Comparison of ENCODE assay signal across 14 cellular contexts in the genomic region with DNA sequence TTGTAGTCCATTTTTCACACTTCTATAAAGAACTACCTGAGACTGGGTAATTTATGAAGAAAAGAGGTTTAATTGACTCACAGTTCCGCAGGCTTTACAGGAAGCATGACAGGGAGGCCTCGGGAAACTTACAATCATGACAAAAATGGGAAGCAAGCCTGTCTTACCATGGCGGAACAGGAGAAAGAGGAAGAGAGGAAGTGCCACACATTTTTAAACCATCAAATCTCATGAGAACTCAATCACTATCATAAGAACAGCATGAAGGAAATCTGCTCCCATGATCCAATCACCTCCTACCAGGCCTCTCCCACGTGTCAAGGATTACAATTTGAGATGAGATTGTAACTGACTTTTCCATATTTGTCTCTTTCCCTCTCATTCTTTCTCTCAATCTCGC. TPM values are rescaled to one million over a fixed set of nuclear protein-coding genes. Genes with fewer than 3 reads are reported as not detected.
DNase-seq lines count a peak whose midpoint lies in the region; ATAC-seq, FAIRE-seq and TF ChIP-seq lines count a peak whose summit lies in the region.
"Had no signal": no experiment of that assay in that cellular context is flagged by ENCODE, and none has a peak within 500 bp of the region (broad histone marks: within the 10 kb centered on the region; RNA-seq: fewer than 3 reads in every experiment).

No MANE protein-coding gene starts in this region.

- no peak for TF ChIP-seq RAD21 in H1 (IDR thresholded peaks at IDR 0.05 in 1 of 2, conservative IDR thresholded peaks at IDR 0.05 in 1 of 2; ENCODE audit: low read depth in 2 of 2, low read length in 2 of 2)

- H3K23ac ChIP-seq in H1 (ENCODE audit: insufficient read length) = no peak overlapping the region

- H3K56ac ChIP-seq in H1 (replicated peaks; ENCODE audit: insufficient read length, low read depth, low read length) = no peak overlapping the region

- TF ChIP-seq POLR2A in H1 (IDR thresholded peaks at IDR 0.05; ENCODE audit: control extremely low read depth in 1 of 2, low read depth in 2 of 2, low read length in 2 of 2) = no peak

- H3K4ac ChIP-seq in H1 (replicated peaks; ENCODE audit: insufficient read length, low read depth, low read length) = no peak overlapping the region

- no peaks in the 10 kb centered on the region for H3K36me3 ChIP-seq in Karpas-422 (ENCODE audit: insufficient read depth, low read length)
- no peaks in the 10 kb centered on the region for H3K36me3 ChIP-seq in H1 (ENCODE audit: control insufficient read depth in 2 of 4, insufficient read depth in 4 of 4, low read length in 3 of 4)

- no peak overlapping the region for H4K8ac ChIP-seq in H1 (ENCODE audit: extremely low read depth, insufficient read depth, low read length)

- H3K27ac Mint-ChIP-seq in HFFc6 = no peak overlapping the region
- H3K27ac Mint-ChIP-seq: CD4-positive, CD25-positive, alpha-beta regulatory T cell had no signal

- no peaks in the 10 kb centered on the region for H3K9me2 ChIP-seq in Karpas-422 (replicated peaks; ENCODE audit: insufficient read depth, low read length)

- H4K20me1 ChIP-seq in Karpas-422 (ENCODE audit: insufficient read depth, low read depth, low read length) (no peaks in the 10 kb centered on the region), H1 (replicated peaks in 1 of 2; ENCODE audit: control insufficient read depth in 1 of 2, insufficient read depth in 2 of 2, low read length in 2 of 2) (no peaks in the 10 kb centered on the region)

- H3K9me3 ChIP-seq in Karpas-422 (ENCODE audit: low read length) (no peaks in the 10 kb centered on the region), H1 (ENCODE audit: insufficient read depth in 2 of 2, low read depth in 1 of 2, low read length in 1 of 2) (no peaks in the 10 kb centered on the region)
- H3K9me3 ChIP-seq: A549 had no signal

- H3K79me2 ChIP-seq in Karpas-422 (ENCODE audit: low read length) (peaks cover 4% of the 10 kb centered on the region; the same call in 1 of the 2 replicates), H1 (ENCODE audit: control insufficient read depth in 1 of 2, insufficient read depth in 2 of 2, low read length in 2 of 2) (no peaks in the 10 kb centered on the region)

- H3K23me2 ChIP-seq in H1 (ENCODE audit: low read depth, low read length) = no peaks in the 10 kb centered on the region

- no peaks in the 10 kb centered on the region for H3K36me3 Mint-ChIP-seq in HFFc6 (ENCODE audit: low read depth)
- H3K36me3 Mint-ChIP-seq: CD4-positive, CD25-positive, alpha-beta regulatory T cell had no signal

- H3K27me3 Mint-ChIP-seq in HFFc6 (ENCODE audit: insufficient read depth) = no peaks in the 10 kb centered on the region; the same call in 1 of the 2 replicates

- no peak overlapping the region for H2AK5ac ChIP-seq in H1 (ENCODE audit: low read depth, low read length)

- H2BK20ac ChIP-seq in H1 (ENCODE audit: low read length) = no peak overlapping the region

- H2BK5ac ChIP-seq in H1 (ENCODE audit: low read depth, low read length) = no peak overlapping the region

- H3K18ac ChIP-seq in H1 (ENCODE audit: extremely low read depth, low read length) = no peak overlapping the region

- no peak overlapping the region for H4K5ac ChIP-seq in H1 (ENCODE audit: insufficient read length, low read depth, low read length)

- no peak overlapping the region for H2BK12ac ChIP-seq in H1 (ENCODE audit: low read depth, low read length)

- WGBS in H1 (ENCODE audit: extremely low coverage in 1 of 2, insufficient coverage in 1 of 2, insufficient read length in 1 of 2, insufficient replicate concordance in 2 of 2, low coverage in 1 of 2, low lambda C conversion rate in 2 of 2, missing lambda C conversion rate in 1 of 2), 2 experiments = 81% methylated on average over 5 of the region's 5 CpGs; no CpG with 5 or more reads in 1 of the 2 experiments

- no peak for ATAC-seq in HG03097 (IDR thresholded peaks at IDR 0.05; ENCODE audit: low FRiP score, unreplicated experiment)
- ATAC-seq: A549 had no signal

- POLR2A ChIA-PET in H1 (lab: Charles Lee; ENCODE audit: partially characterized antibody) = no interaction called here

- no peak overlapping the region for H3K4me3 Mint-ChIP-seq in HFFc6
- H3K4me3 Mint-ChIP-seq: CD4-positive, CD25-positive, alpha-beta regulatory T cell had no signal

- DNase-seq in CD1c-positive myeloid dendritic cell (ENCODE audit: extremely low spot score) (peak; percentile 61), Karpas-422 (no peak), OCI-M1 (lab: John Stamatoyannopoulos, UW) (peak; percentile 5), H1 (ENCODE audit: low read depth in 1 of 2, low spot score in 2 of 2) (no peak), HFFc6 (no peak), retina (no peak), SW480 (ENCODE audit: low spot score) (no peak)
- DNase-seq: CD4-positive, CD25-positive, alpha-beta regulatory T cell; DMS53; HCEC 1CT; IMR-90 had no signal

- no peaks in the 10 kb centered on the region for H3K9me3 Mint-ChIP-seq in HFFc6

- no peaks in the 10 kb centered on the region for H3K4me1 Mint-ChIP-seq in HFFc6 (ENCODE audit: low read depth)
- H3K4me1 Mint-ChIP-seq: CD4-positive, CD25-positive, alpha-beta regulatory T cell had no signal

- no peak overlapping the region for H2BK15ac ChIP-seq in H1 (ENCODE audit: low read length)

- H3K4me3 ChIP-seq in Karpas-422 (ENCODE audit: low read length) (no peak overlapping the region), H1 (ENCODE audit: extremely low read depth in 1 of 4, insufficient read depth in 2 of 4, low read depth in 3 of 4, low read length in 4 of 4) (no peak overlapping the region)
- H3K4me3 ChIP-seq: A549 had no signal

- no peak overlapping the region for H3K14ac ChIP-seq in H1 (ENCODE audit: insufficient read length)

- H4K91ac ChIP-seq in H1 (replicated peaks; ENCODE audit: insufficient read length, low read length) = no peak overlapping the region

- H3K79me1 ChIP-seq in H1 (ENCODE audit: low read depth, low read length) = no peaks in the 10 kb centered on the region

- H2BK120ac ChIP-seq in H1 (replicated peaks; ENCODE audit: low read depth, low read length) = no peak overlapping the region

- peaks cover 19% of the 10 kb centered on the region for H3K4me1 ChIP-seq in Karpas-422 (ENCODE audit: low read length)
- peaks cover 0 to 1% (median 0%) of the 10 kb centered on the region in 4 experiments; a peak in 1 of 7 replicates for H3K4me1 ChIP-seq in H1 (replicated peaks in 1 of 4; ENCODE audit: control insufficient read depth in 3 of 4, insufficient read depth in 4 of 4, low read length in 3 of 4)
- H3K4me1 ChIP-seq: A549 had no signal

- FAIRE-seq in H1 (lab: Jason Lieb, UNC) = no peak
- FAIRE-seq: A549 had no signal

- TF ChIP-seq CTCF in H1 (IDR thresholded peaks at IDR 0.05; ENCODE audit: control extremely low read depth in 1 of 3, insufficient read depth in 1 of 3, low read depth in 1 of 3, low read length in 3 of 3) (no peak), HFFc6 (IDR thresholded peaks at IDR 0.05) (no peak)

- H3K27me3 ChIP-seq in Karpas-422 (ENCODE audit: low read length) (no peaks in the 10 kb centered on the region), H1 (replicated peaks in 1 of 4; ENCODE audit: control insufficient read depth in 3 of 4, extremely low read depth in 1 of 4, insufficient read depth in 3 of 4, low read length in 3 of 4) (no peaks in the 10 kb centered on the region)

- no peak overlapping the region for H3K27ac ChIP-seq in Karpas-422 (ENCODE audit: low read length)
- H3K27ac ChIP-seq in H1 (ENCODE audit: low read depth, low read length) = no peak overlapping the region
- H3K27ac ChIP-seq: A549, KMS-11 had no signal

- CTCF ChIA-PET in H1 (lab: Charles Lee; ENCODE audit: partially characterized antibody) = no interaction called here

- no peak overlapping the region for H3K4me2 ChIP-seq in Karpas-422 (ENCODE audit: low read depth, low read length, poor library complexity, severe bottlenecking)
- no peak overlapping the region for H3K4me2 ChIP-seq in H1 (ENCODE audit: insufficient read depth in 1 of 2, low read depth in 2 of 2, low read length in 2 of 2)
- H3K4me2 ChIP-seq: A549, KMS-11 had no signal

- TF ChIP-seq EP300 in H1 (IDR thresholded peaks at IDR 0.05; ENCODE audit: borderline replicate concordance in 1 of 2, low read depth in 2 of 2, low read length in 2 of 2) = no peak

- H2AFZ ChIP-seq in Karpas-422 (ENCODE audit: low read length) (0 out of 2 replicates have a peak overlapping the region, but pooled peaks have one; percentile 13), H1 (ENCODE audit: low read length) (0 out of 2 replicates have a peak overlapping the region, but pooled peaks have one; percentile 27)

- H3K9ac ChIP-seq in Karpas-422 (ENCODE audit: low read length) = no peak overlapping the region
- H3K9ac ChIP-seq in H1 (replicated peaks in 1 of 4; ENCODE audit: extremely low read depth in 1 of 4, low read depth in 3 of 4, low read length in 3 of 4) = no peak overlapping the region
- H3K9ac ChIP-seq: KMS-11 had no signal

RNA-seq across cellular contexts. Expression of gene PNPLA8, which starts 9.3 kb away (rescaled TPM):
- total RNA-seq in Karpas-422 (2014; rRNA removed; shearing (Covaris generic); ENCODE audit: low replicate concordance) = 33.0 and 41.0 TPM in 2 replicates
- 11.2 and 12.6 TPM in 2 replicates for total RNA-seq in H1 (2021; fragmentation: NEBNext Ultra II Directional; extraction: Animal tissue kit (Norgen Biotek cat#: 25700))
- 2.1 and 3.8 TPM in 2 replicates for polyA plus RNA-seq in H1 (2011; rRNA removed)
- 5.6 TPM for polyA plus RNA-seq in H1 (2011; cell fraction: cytosol; rRNA removed)
- 1.8 TPM for polyA plus RNA-seq in H1 (2011; cell fraction: nucleus; rRNA removed)
- 5.0 to 12.7 TPM (median 7.1 TPM) in 4 replicates for polyA plus RNA-seq in H1 (2012, experiment 1 of 2)
- 0.63 TPM for polyA plus RNA-seq in H1 (2012, experiment 2 of 2)
- 7.3 TPM for polyA plus RNA-seq in H1 (2013, experiment 1 of 2)
- polyA plus RNA-seq in H1 (2013, experiment 2 of 2) = 7.9 TPM
- 7.9 TPM in 2 replicates for polyA minus RNA-seq in H1 (2011; rRNA and poly(A)+ RNA removed)
- polyA minus RNA-seq in H1 (2011; cell fraction: cytosol; rRNA and poly(A)+ RNA removed) = 23.4 TPM
- polyA minus RNA-seq in H1 (2011; cell fraction: nucleus; rRNA and poly(A)+ RNA removed) = 9.5 TPM
- total RNA-seq in HFFc6 (2021; fragmentation: NEBNext Ultra II Directional; extraction: Animal tissue kit (Norgen Biotek cat#: 25700)) = 10 to 100 TPM; 16.2 to 18.7 (median 17.8) TPM

RNA-seq across cellular contexts. Expression of gene THAP5, which starts 34.2 kb away (rescaled TPM):
- total RNA-seq in Karpas-422 (2014; rRNA removed; shearing (Covaris generic); ENCODE audit: low replicate concordance) = 25.9 and 34.3 TPM in 2 replicates
- total RNA-seq in H1 (2021; fragmentation: NEBNext Ultra II Directional; extraction: Animal tissue kit (Norgen Biotek cat#: 25700)) = 24.2 and 25.9 TPM in 2 replicates
- 3.9 TPM in 2 replicates for polyA plus RNA-seq in H1 (2011; rRNA removed)
- polyA plus RNA-seq in H1 (2011; cell fraction: cytosol; rRNA removed) = 5.4 TPM
- polyA plus RNA-seq in H1 (2011; cell fraction: nucleus; rRNA removed) = 3.8 TPM
- 4.4 to 9.7 TPM (median 5.5 TPM) in 4 replicates for polyA plus RNA-seq in H1 (2012, experiment 1 of 2)
- polyA plus RNA-seq in H1 (2012, experiment 2 of 2) = 0.52 TPM
- 23.0 TPM for polyA plus RNA-seq in H1 (2013, experiment 1 of 2)
- polyA plus RNA-seq in H1 (2013, experiment 2 of 2) = 18.8 TPM
- 5.4 and 11.1 TPM in 2 replicates for polyA minus RNA-seq in H1 (2011; rRNA and poly(A)+ RNA removed)
- 7.2 TPM for polyA minus RNA-seq in H1 (2011; cell fraction: cytosol; rRNA and poly(A)+ RNA removed)
- 25.2 TPM for polyA minus RNA-seq in H1 (2011; cell fraction: nucleus; rRNA and poly(A)+ RNA removed)
- 10 to 100 TPM; 20.2 to 26.3 (median 24.5) TPM for total RNA-seq in HFFc6 (2021; fragmentation: NEBNext Ultra II Directional; extraction: Animal tissue kit (Norgen Biotek cat#: 25700))

RNA-seq across cellular contexts. Expression of gene DNAJB9, which starts 34.4 kb away (rescaled TPM):
- total RNA-seq in Karpas-422 (2014; rRNA removed; shearing (Covaris generic); ENCODE audit: low replicate concordance) = 18.4 and 35.6 TPM in 2 replicates
- total RNA-seq in H1 (2021; fragmentation: NEBNext Ultra II Directional; extraction: Animal tissue kit (Norgen Biotek cat#: 25700)) = 9.7 and 10.1 TPM in 2 replicates
- polyA plus RNA-seq in H1 (2011; rRNA removed) = 1.8 and 2.6 TPM in 2 replicates
- polyA plus RNA-seq in H1 (2011; cell fraction: cytosol; rRNA removed) = 3.0 TPM
- 3.3 TPM for polyA plus RNA-seq in H1 (2011; cell fraction: nucleus; rRNA removed)
- 6.1 to 8.8 TPM (median 7.4 TPM) in 4 replicates for polyA plus RNA-seq in H1 (2012, experiment 1 of 2)
- 1.7 TPM for polyA plus RNA-seq in H1 (2012, experiment 2 of 2)
- 9.5 TPM for polyA plus RNA-seq in H1 (2013, experiment 1 of 2)
- polyA plus RNA-seq in H1 (2013, experiment 2 of 2) = 12.4 TPM
- polyA minus RNA-seq in H1 (2011; rRNA and poly(A)+ RNA removed) = 1.7 and 3.4 TPM in 2 replicates
- 6.0 TPM for polyA minus RNA-seq in H1 (2011; cell fraction: cytosol; rRNA and poly(A)+ RNA removed)
- polyA minus RNA-seq in H1 (2011; cell fraction: nucleus; rRNA and poly(A)+ RNA removed) = 3.8 TPM
- total RNA-seq in HFFc6 (2021; fragmentation: NEBNext Ultra II Directional; extraction: Animal tissue kit (Norgen Biotek cat#: 25700)) = 10 to 100 TPM; 12.3 to 21.3 (median 14.0) TPM

Comparison
In these comparisons a context has a peak if more than half of its experiments do, and no peak if none do; other contexts are left out.
1. DNase-seq: peak in CD1c-positive myeloid dendritic cell (single experiment) and OCI-M1 (single experiment); none in Karpas-422 (single experiment), H1 (0 of 2), HFFc6 (single experiment), retina (single experiment) and SW480 (single experiment).